In the genomic region with DNA sequence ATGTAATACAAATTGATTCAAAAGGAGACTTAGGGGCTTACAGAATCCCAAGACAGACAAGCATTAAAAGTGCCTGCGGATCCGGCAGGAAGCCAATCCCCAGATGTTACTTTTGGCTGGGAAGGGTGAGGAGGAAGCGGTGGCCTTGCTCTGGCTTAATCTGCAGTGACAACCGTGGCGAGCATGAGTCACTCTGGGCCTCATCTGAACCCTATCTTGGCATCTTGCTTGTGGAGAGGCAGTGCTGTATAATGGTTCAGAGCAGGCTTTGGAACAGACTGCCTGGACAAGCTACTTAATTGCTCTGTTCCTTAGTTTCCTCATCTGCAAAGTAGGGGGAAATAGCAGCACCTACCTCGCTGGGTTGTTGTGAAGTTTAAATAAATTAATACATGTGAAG, we compare ENCODE assay signal across 1 cellular context.
TF ChIP-seq lines count a peak whose summit lies in the region.

No MANE protein-coding gene starts in this region.

TF ChIP-seq in K562, 482 proteins besides CTCF, POLR2A, EP300 and RAD21 (continued from another document and continues in another):
- TF ChIP-seq, protein P1, sequence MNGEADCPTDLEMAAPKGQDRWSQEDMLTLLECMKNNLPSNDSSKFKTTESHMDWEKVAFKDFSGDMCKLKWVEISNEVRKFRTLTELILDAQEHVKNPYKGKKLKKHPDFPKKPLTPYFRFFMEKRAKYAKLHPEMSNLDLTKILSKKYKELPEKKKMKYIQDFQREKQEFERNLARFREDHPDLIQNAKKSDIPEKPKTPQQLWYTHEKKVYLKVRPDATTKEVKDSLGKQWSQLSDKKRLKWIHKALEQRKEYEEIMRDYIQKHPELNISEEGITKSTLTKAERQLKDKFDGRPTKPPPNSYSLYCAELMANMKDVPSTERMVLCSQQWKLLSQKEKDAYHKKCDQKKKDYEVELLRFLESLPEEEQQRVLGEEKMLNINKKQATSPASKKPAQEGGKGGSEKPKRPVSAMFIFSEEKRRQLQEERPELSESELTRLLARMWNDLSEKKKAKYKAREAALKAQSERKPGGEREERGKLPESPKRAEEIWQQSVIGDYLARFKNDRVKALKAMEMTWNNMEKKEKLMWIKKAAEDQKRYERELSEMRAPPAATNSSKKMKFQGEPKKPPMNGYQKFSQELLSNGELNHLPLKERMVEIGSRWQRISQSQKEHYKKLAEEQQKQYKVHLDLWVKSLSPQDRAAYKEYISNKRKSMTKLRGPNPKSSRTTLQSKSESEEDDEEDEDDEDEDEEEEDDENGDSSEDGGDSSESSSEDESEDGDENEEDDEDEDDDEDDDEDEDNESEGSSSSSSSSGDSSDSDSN (IDR thresholded peaks at IDR 0.05; ENCODE audit: borderline replicate concordance in 1 of 2, low read depth in 2 of 2, low read length in 2 of 2): peak; percentile 12 to 87; a peak in 3 of 4 replicates
- TF ChIP-seq ZNF444 (CRISPR knock-in tag; IDR thresholded peaks at IDR 0.05) (no peak), PHB (CRISPR knock-in tag; IDR thresholded peaks at IDR 0.05) (no peak), EP400 (IDR thresholded peaks at IDR 0.05) (0 out of 2 replicates have a peak, but pooled peaks have one; percentile 20), SLC30A9 (CRISPR knock-in tag; IDR thresholded peaks at IDR 0.05) (no peak), MAFG (tag; conservative IDR thresholded peaks at IDR 0.05) (no peak; the same call in 1 of the 2 replicates), ZNF124 (CRISPR knock-in tag; IDR thresholded peaks at IDR 0.05) (no peak), SMAD2 (IDR thresholded peaks at IDR 0.05; ENCODE audit: low read depth, low read length) (no peak), KAT2B (IDR thresholded peaks at IDR 0.05; ENCODE audit: low read depth, low read length) (no peak), HDAC6 (IDR thresholded peaks at IDR 0.05; ENCODE audit: low read depth, low read length) (no peak), GTF2A2 (tag; IDR thresholded peaks at IDR 0.05) (no peak), THRAP3 (IDR thresholded peaks at IDR 0.05; ENCODE audit: borderline replicate concordance) (no peak), HNRNPLL (IDR thresholded peaks at IDR 0.05; ENCODE audit: low read depth, low read length, poor library complexity, severe bottlenecking) (no peak), RUNX1 (IDR thresholded peaks at IDR 0.05; ENCODE audit: low read depth) (no peak), TRIM28 (IDR thresholded peaks at IDR 0.05) (no peak), SMAD3 (CRISPR knock-in tag; conservative IDR thresholded peaks at IDR 0.05) (no peak)
- TF ChIP-seq, protein P2, sequence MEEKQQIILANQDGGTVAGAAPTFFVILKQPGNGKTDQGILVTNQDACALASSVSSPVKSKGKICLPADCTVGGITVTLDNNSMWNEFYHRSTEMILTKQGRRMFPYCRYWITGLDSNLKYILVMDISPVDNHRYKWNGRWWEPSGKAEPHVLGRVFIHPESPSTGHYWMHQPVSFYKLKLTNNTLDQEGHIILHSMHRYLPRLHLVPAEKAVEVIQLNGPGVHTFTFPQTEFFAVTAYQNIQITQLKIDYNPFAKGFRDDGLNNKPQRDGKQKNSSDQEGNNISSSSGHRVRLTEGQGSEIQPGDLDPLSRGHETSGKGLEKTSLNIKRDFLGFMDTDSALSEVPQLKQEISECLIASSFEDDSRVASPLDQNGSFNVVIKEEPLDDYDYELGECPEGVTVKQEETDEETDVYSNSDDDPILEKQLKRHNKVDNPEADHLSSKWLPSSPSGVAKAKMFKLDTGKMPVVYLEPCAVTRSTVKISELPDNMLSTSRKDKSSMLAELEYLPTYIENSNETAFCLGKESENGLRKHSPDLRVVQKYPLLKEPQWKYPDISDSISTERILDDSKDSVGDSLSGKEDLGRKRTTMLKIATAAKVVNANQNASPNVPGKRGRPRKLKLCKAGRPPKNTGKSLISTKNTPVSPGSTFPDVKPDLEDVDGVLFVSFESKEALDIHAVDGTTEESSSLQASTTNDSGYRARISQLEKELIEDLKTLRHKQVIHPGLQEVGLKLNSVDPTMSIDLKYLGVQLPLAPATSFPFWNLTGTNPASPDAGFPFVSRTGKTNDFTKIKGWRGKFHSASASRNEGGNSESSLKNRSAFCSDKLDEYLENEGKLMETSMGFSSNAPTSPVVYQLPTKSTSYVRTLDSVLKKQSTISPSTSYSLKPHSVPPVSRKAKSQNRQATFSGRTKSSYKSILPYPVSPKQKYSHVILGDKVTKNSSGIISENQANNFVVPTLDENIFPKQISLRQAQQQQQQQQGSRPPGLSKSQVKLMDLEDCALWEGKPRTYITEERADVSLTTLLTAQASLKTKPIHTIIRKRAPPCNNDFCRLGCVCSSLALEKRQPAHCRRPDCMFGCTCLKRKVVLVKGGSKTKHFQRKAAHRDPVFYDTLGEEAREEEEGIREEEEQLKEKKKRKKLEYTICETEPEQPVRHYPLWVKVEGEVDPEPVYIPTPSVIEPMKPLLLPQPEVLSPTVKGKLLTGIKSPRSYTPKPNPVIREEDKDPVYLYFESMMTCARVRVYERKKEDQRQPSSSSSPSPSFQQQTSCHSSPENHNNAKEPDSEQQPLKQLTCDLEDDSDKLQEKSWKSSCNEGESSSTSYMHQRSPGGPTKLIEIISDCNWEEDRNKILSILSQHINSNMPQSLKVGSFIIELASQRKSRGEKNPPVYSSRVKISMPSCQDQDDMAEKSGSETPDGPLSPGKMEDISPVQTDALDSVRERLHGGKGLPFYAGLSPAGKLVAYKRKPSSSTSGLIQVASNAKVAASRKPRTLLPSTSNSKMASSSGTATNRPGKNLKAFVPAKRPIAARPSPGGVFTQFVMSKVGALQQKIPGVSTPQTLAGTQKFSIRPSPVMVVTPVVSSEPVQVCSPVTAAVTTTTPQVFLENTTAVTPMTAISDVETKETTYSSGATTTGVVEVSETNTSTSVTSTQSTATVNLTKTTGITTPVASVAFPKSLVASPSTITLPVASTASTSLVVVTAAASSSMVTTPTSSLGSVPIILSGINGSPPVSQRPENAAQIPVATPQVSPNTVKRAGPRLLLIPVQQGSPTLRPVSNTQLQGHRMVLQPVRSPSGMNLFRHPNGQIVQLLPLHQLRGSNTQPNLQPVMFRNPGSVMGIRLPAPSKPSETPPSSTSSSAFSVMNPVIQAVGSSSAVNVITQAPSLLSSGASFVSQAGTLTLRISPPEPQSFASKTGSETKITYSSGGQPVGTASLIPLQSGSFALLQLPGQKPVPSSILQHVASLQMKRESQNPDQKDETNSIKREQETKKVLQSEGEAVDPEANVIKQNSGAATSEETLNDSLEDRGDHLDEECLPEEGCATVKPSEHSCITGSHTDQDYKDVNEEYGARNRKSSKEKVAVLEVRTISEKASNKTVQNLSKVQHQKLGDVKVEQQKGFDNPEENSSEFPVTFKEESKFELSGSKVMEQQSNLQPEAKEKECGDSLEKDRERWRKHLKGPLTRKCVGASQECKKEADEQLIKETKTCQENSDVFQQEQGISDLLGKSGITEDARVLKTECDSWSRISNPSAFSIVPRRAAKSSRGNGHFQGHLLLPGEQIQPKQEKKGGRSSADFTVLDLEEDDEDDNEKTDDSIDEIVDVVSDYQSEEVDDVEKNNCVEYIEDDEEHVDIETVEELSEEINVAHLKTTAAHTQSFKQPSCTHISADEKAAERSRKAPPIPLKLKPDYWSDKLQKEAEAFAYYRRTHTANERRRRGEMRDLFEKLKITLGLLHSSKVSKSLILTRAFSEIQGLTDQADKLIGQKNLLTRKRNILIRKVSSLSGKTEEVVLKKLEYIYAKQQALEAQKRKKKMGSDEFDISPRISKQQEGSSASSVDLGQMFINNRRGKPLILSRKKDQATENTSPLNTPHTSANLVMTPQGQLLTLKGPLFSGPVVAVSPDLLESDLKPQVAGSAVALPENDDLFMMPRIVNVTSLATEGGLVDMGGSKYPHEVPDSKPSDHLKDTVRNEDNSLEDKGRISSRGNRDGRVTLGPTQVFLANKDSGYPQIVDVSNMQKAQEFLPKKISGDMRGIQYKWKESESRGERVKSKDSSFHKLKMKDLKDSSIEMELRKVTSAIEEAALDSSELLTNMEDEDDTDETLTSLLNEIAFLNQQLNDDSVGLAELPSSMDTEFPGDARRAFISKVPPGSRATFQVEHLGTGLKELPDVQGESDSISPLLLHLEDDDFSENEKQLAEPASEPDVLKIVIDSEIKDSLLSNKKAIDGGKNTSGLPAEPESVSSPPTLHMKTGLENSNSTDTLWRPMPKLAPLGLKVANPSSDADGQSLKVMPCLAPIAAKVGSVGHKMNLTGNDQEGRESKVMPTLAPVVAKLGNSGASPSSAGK (IDR thresholded peaks at IDR 0.05): no peak
- TF ChIP-seq, protein P3, sequence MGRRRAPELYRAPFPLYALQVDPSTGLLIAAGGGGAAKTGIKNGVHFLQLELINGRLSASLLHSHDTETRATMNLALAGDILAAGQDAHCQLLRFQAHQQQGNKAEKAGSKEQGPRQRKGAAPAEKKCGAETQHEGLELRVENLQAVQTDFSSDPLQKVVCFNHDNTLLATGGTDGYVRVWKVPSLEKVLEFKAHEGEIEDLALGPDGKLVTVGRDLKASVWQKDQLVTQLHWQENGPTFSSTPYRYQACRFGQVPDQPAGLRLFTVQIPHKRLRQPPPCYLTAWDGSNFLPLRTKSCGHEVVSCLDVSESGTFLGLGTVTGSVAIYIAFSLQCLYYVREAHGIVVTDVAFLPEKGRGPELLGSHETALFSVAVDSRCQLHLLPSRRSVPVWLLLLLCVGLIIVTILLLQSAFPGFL (CRISPR knock-in tag; IDR thresholded peaks at IDR 0.05): no peak
- TF ChIP-seq, protein P4, sequence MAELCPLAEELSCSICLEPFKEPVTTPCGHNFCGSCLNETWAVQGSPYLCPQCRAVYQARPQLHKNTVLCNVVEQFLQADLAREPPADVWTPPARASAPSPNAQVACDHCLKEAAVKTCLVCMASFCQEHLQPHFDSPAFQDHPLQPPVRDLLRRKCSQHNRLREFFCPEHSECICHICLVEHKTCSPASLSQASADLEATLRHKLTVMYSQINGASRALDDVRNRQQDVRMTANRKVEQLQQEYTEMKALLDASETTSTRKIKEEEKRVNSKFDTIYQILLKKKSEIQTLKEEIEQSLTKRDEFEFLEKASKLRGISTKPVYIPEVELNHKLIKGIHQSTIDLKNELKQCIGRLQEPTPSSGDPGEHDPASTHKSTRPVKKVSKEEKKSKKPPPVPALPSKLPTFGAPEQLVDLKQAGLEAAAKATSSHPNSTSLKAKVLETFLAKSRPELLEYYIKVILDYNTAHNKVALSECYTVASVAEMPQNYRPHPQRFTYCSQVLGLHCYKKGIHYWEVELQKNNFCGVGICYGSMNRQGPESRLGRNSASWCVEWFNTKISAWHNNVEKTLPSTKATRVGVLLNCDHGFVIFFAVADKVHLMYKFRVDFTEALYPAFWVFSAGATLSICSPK (IDR thresholded peaks at IDR 0.05; ENCODE audit: borderline replicate concordance): no peak
- TF ChIP-seq, protein P5, sequence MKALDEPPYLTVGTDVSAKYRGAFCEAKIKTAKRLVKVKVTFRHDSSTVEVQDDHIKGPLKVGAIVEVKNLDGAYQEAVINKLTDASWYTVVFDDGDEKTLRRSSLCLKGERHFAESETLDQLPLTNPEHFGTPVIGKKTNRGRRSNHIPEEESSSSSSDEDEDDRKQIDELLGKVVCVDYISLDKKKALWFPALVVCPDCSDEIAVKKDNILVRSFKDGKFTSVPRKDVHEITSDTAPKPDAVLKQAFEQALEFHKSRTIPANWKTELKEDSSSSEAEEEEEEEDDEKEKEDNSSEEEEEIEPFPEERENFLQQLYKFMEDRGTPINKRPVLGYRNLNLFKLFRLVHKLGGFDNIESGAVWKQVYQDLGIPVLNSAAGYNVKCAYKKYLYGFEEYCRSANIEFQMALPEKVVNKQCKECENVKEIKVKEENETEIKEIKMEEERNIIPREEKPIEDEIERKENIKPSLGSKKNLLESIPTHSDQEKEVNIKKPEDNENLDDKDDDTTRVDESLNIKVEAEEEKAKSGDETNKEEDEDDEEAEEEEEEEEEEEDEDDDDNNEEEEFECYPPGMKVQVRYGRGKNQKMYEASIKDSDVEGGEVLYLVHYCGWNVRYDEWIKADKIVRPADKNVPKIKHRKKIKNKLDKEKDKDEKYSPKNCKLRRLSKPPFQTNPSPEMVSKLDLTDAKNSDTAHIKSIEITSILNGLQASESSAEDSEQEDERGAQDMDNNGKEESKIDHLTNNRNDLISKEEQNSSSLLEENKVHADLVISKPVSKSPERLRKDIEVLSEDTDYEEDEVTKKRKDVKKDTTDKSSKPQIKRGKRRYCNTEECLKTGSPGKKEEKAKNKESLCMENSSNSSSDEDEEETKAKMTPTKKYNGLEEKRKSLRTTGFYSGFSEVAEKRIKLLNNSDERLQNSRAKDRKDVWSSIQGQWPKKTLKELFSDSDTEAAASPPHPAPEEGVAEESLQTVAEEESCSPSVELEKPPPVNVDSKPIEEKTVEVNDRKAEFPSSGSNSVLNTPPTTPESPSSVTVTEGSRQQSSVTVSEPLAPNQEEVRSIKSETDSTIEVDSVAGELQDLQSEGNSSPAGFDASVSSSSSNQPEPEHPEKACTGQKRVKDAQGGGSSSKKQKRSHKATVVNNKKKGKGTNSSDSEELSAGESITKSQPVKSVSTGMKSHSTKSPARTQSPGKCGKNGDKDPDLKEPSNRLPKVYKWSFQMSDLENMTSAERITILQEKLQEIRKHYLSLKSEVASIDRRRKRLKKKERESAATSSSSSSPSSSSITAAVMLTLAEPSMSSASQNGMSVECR (CRISPR knock-in tag; IDR thresholded peaks at IDR 0.05): no peak
- TF ChIP-seq, protein P6, sequence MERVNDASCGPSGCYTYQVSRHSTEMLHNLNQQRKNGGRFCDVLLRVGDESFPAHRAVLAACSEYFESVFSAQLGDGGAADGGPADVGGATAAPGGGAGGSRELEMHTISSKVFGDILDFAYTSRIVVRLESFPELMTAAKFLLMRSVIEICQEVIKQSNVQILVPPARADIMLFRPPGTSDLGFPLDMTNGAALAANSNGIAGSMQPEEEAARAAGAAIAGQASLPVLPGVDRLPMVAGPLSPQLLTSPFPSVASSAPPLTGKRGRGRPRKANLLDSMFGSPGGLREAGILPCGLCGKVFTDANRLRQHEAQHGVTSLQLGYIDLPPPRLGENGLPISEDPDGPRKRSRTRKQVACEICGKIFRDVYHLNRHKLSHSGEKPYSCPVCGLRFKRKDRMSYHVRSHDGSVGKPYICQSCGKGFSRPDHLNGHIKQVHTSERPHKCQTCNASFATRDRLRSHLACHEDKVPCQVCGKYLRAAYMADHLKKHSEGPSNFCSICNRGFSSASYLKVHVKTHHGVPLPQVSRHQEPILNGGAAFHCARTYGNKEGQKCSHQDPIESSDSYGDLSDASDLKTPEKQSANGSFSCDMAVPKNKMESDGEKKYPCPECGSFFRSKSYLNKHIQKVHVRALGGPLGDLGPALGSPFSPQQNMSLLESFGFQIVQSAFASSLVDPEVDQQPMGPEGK (CRISPR knock-in tag; IDR thresholded peaks at IDR 0.05; ENCODE audit: borderline replicate concordance): no peak
- TF ChIP-seq, protein P7, sequence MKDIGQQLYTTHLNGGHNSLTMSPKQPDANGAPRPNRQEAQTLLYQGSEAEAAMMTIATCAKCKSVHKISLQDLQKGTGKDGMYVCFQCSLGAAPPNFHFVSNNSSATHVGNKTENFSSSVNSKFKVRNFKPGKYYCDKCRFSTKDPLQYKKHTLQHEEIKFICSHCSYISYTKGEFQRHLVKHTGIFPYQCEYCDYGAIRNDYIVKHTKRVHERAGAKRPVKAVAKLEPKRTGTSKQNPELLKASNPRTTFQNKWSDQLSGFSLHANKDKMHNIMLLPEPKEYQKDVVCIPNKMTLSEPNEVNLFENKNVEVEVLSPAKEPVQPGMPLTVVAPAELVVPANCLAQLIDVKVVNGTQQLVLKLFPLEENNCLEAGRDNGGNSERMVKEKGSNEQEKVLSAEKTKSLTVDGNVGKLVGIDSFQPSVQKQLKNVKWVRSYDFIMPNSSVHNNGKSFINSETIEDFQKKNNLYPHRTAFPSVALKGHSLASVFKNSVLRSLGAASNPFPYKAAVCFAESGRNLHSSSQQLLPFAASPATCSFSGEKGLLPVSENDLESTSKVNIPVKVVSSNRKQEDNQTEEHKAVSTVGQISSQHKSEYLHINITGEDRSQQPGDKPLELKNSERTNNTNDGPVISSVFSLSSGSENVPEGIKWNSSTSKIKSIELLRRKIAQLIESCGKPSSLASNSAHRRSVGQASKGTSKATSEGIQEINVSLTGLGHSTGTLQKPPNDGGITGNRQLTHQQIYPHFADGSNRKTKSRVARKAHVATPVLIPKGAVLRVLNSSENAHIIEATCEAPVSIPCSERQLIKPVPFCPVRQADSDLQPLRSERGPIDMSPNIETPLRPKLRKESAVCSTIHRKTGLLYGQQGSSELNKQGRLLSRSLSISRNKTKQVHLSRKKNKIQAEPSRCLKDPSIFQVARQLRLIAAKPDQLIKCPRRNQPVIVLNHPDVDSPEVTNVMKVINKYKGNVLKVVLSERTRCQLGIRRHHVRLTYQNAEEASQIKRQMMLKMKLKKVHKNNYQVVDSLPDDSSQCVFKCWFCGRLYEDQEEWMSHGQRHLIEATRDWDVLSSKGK (CRISPR knock-in tag; IDR thresholded peaks at IDR 0.05): no peak
